In the genomic region with DNA sequence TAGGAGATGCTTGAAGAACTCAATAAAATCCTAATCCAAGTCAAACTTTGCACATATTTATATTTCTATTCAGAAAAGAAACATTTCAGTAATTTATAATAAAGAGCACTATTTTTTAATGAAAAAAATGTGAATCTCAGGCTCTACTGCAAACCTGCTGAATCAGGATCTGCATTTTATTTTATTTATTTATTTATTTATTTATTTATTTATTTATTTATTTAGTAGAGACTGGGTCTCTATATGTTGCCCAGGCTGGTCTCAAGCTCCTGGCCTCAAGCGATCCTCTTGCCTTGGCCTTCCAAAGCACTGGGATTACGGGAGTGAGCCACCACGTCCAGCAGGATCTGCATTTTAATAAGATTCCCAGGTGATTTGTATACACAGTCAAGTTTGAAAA, we compare ENCODE assay signal across 37 cellular contexts. TPM values are rescaled to one million over a fixed set of nuclear protein-coding genes. Genes with fewer than 3 reads are reported as not detected.
"Had no signal": no experiment of that assay in that cellular context is flagged by ENCODE, and none has a peak within 500 bp of the region (broad histone marks: within the 10 kb centered on the region; RNA-seq: fewer than 3 reads in every experiment).

No MANE protein-coding gene starts in this region.

- H3K27me3 ChIP-seq: MG63 had no signal

- H3K9me3 ChIP-seq: MG63 had no signal

- H3K36me3 ChIP-seq: MG63 had no signal

- DNase-seq: Karpas-422, Kasumi-1, MG63, MM.1S, MV-4-11, NCI-H1048, NCI-H1092, NCI-H1092 treated with DMSO at 0.1 percent for 48 hours, NCI-H1105, NCI-H1105 treated with DMSO at 0.1 percent for 48 hours, NCI-H1417 treated with DMSO at 0.1 percent for 48 hours, NCI-H1436, NCI-H1436 treated with DMSO at 0.1 percent for 48 hours, NCI-H146, NCI-H1694, NCI-H1694 treated with DMSO at 0.1 percent for 48 hours, NCI-H187, NCI-H187 treated with DMSO at 0.1 percent for 48 hours, NCI-H1930, NCI-H2029, NCI-H2029 treated with DMSO at 0.1 percent for 48 hours, NCI-H2081 treated with DMSO at 0.1 percent for 48 hours, NCI-H2171, NCI-H2171 treated with DMSO at 0.1 percent for 48 hours, NCI-H2227 treated with DMSO at 0.1 percent for 48 hours, NCI-H226, NCI-H345, NCI-H446, NCI-H446 treated with DMSO at 0.1 percent for 48 hours, NCI-H510A, NCI-H510A treated with DMSO at 0.1 percent for 48 hours, NCI-H524, NCI-H524 treated with DMSO at 0.1 percent for 48 hours had no signal

- H3K4me3 ChIP-seq: MG63 had no signal

RNA-seq across cellular contexts. Expression of a gene that starts 16.0 kb away (rescaled TPM):
- total RNA-seq: LHCN-M2, M059J, MCF 10A, NCI-H460 had no signal
